ENCODE assay signal across 36 cellular contexts in the genomic region with DNA sequence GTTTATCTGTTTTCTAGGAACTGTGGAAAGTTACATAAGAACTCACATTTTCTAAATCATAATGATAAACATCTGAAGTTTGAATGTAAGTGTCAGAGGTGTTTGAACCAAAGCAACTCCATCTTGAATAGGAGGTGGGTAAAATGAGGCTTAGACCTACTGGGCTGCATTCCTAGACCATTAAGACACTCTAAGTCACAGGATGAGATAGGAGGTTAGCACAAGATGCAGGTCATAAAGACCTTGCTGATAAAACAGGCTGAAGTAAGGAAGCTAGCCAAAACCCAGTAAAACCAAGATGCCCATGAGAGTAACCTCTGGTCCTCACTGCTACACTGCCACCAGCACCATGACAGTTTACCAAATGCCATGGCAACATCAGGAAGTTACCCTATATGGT.
DNase-seq lines count a peak whose midpoint lies in the region; ATAC-seq, FAIRE-seq and TF ChIP-seq lines count a peak whose summit lies in the region.
"Had no signal": no experiment of that assay in that cellular context is flagged by ENCODE, and none has a peak within 500 bp of the region (broad histone marks: within the 10 kb centered on the region; RNA-seq: fewer than 3 reads in every experiment).

No MANE protein-coding gene starts in this region.

- H3K36me3 Mint-ChIP-seq in memory B cell, result peaks cover 41% of the 10 kb centered on the region

- H3K9me1 ChIP-seq in K562 (ENCODE audit: control insufficient read depth, insufficient read depth, low read length), result no peaks in the 10 kb centered on the region

- no peak overlapping the region for H2BK15ac ChIP-seq in mesendoderm (replicated peaks; ENCODE audit: low read depth)
- no peak overlapping the region for H2BK15ac ChIP-seq in mesenchymal stem cell (ENCODE audit: low read depth, poor library complexity, severe bottlenecking)

- H4K20me1 ChIP-seq in K562 (replicated peaks; ENCODE audit: control insufficient read depth, insufficient read depth, low read length), result no peaks in the 10 kb centered on the region
- H4K20me1 ChIP-seq: BLaER1; BLaER1 treated with 17β-estradiol and CSF1 and Interleukin-3, amounts not matched to agents 10 nM and 100 nM had no signal

- H3K27me3 Mint-ChIP-seq in memory B cell, result no peaks in the 10 kb centered on the region
- H3K27me3 Mint-ChIP-seq: B cell; CD4-positive, alpha-beta memory T cell; CD4-positive, alpha-beta T cell; CD4-positive, CD25-positive, alpha-beta regulatory T cell; CD8-positive, alpha-beta memory T cell had no signal

- H3K4me1 Mint-ChIP-seq in memory B cell, result no peaks in the 10 kb centered on the region
- H3K4me1 Mint-ChIP-seq: B cell, CD14-positive monocyte had no signal

- H4K91ac ChIP-seq in mesenchymal stem cell (ENCODE audit: low read length), result no peak overlapping the region

- H3K14ac ChIP-seq in mesenchymal stem cell (ENCODE audit: low read length in 2 of 2), result no peak overlapping the region

- H3K36me3 ChIP-seq in K562 (ENCODE audit: control insufficient read depth, insufficient read depth, low read length) (no peaks in the 10 kb centered on the region), mesendoderm (ENCODE audit: control insufficient read depth, insufficient read depth, low read length) (no peaks in the 10 kb centered on the region), mesenchymal stem cell (ENCODE audit: control insufficient read depth in 1 of 2, insufficient read depth in 2 of 2, low read depth in 1 of 2, low read length in 2 of 2) (peaks cover 0 to 11% of the 10 kb centered on the region in 2 experiments), esophagus squamous epithelium (peaks cover 0 to 18% (median 0%) of the 10 kb centered on the region in 3 donors)
- H3K36me3 ChIP-seq: BE2C had no signal

- H3K18ac ChIP-seq in mesendoderm (ENCODE audit: low read length), result no peak overlapping the region
- no peak overlapping the region for H3K18ac ChIP-seq in mesenchymal stem cell (ENCODE audit: low read depth in 1 of 2, low read length in 2 of 2)

- DNase-seq in NCI-H226 (peak; percentile 12), K562 (ENCODE audit: extremely low read depth in 1 of 4, low spot score in 3 of 4) (no peak), memory B cell (ENCODE audit: low spot score in 2 of 2) (no peak), mesendoderm (peak; percentile 51), mesenchymal stem cell (no peak), esophagus squamous epithelium (lab: John Stamatoyannopoulos, UW) (no peak), NCI-H446 treated with DMSO at 0.1 percent for 48 hours (lab: John Stamatoyannopoulos, UW) (no peak)
- DNase-seq: 8988T; ACHN; AML-193; BE2C; C1 segment of cervical spinal cord; Caco-2; Calu3; CD4-positive, alpha-beta memory T cell; CD4-positive, alpha-beta T cell; CD4-positive, CD25-positive, alpha-beta regulatory T cell; CD8-positive, alpha-beta memory T cell; CD8-positive, alpha-beta T cell; COR-L47; DMS 273 treated with DMSO at 0.1 percent for 48 hours; DMS153; DMS53; DMS79; DMS79 treated with DMSO at 0.1 percent for 48 hours; DND-41; EL had no signal

- no peak overlapping the region for H2BK12ac ChIP-seq in mesenchymal stem cell (ENCODE audit: low read length in 2 of 2)

- H3K4me3 ChIP-seq in K562, result no peak overlapping the region
- H3K4me3 ChIP-seq in mesendoderm (ENCODE audit: low read length), result no peak overlapping the region
- H3K4me3 ChIP-seq in mesenchymal stem cell (ENCODE audit: insufficient read depth in 1 of 2, low read depth in 1 of 2, low read length in 2 of 2), result no peak overlapping the region
- no peak overlapping the region for H3K4me3 ChIP-seq in esophagus squamous epithelium
- H3K4me3 ChIP-seq: A549; BLaER1; BLaER1 treated with 17β-estradiol and CSF1 and Interleukin-3, amounts not matched to agents 10 nM and 100 nM had no signal

- H3K4me2 ChIP-seq in K562 (ENCODE audit: insufficient read depth, low read length) (no peak overlapping the region), mesendoderm (ENCODE audit: low read length) (no peak overlapping the region), mesenchymal stem cell (ENCODE audit: low read length, poor library complexity, severe bottlenecking) (no peak overlapping the region)
- H3K4me2 ChIP-seq: A549; BLaER1; BLaER1 treated with 17β-estradiol and CSF1 and Interleukin-3, amounts not matched to agents 10 nM and 100 nM had no signal

- H2AK5ac ChIP-seq in mesendoderm (ENCODE audit: low read length), result no peak overlapping the region
- H2AK5ac ChIP-seq in mesenchymal stem cell (ENCODE audit: low read length, severe bottlenecking), result no peak overlapping the region

- intact Hi-C loops in K562 (cut with micrococcal nuclease), result no loop called here
- intact Hi-C loops in esophagus squamous epithelium (cut with DNase I), result no loop called here

- H2AFZ ChIP-seq in K562 (ENCODE audit: low read depth, low read length), result no peak overlapping the region
- H2AFZ ChIP-seq in mesenchymal stem cell (ENCODE audit: low read depth, low read length), result no peak overlapping the region

- H3K9me3 ChIP-seq in K562 (replicated peaks; ENCODE audit: control insufficient read depth, insufficient read depth, low read depth, low read length), result no peaks in the 10 kb centered on the region
- H3K9me3 ChIP-seq in mesenchymal stem cell (ENCODE audit: control insufficient read depth, low read length), result no peaks in the 10 kb centered on the region
- no peaks in the 10 kb centered on the region for H3K9me3 ChIP-seq in esophagus squamous epithelium
- H3K9me3 ChIP-seq: A549, BE2C, Caco-2 had no signal

- H3K9me3 Mint-ChIP-seq in memory B cell, result no peaks in the 10 kb centered on the region
- H3K9me3 Mint-ChIP-seq: CD8-positive, alpha-beta memory T cell; CD8-positive, alpha-beta T cell had no signal

- no TSS peak for BruUV-seq in K562 (replicated peaks; lab: Mats Ljungman, UMichigan)

- no peak overlapping the region for H4K8ac ChIP-seq in mesendoderm (ENCODE audit: low read depth, low read length)
- H4K8ac ChIP-seq in mesenchymal stem cell (ENCODE audit: low read length), result no peak overlapping the region

- CTCF ChIA-PET in K562 (lab: Yijun Ruan, JAX; ENCODE audit: low intra/inter-chr PET ratio), result no interaction called here

- H2BK120ac ChIP-seq in mesendoderm (ENCODE audit: low read depth, low read length) (no peak overlapping the region), mesenchymal stem cell (ENCODE audit: low read depth, low read length) (no peak overlapping the region)

- peak overlapping the region; percentile 50 for H3K27ac Mint-ChIP-seq in memory B cell
- H3K27ac Mint-ChIP-seq: B cell; CD14-positive monocyte; CD4-positive, alpha-beta memory T cell; CD4-positive, alpha-beta T cell; CD4-positive, CD25-positive, alpha-beta regulatory T cell; CD8-positive, alpha-beta T cell had no signal

- FAIRE-seq in K562 (lab: Jason Lieb, UNC), result no peak
- FAIRE-seq: A549, D721Med had no signal

- TF ChIP-seq CTCF in K562 (IDR thresholded peaks at IDR 0.05 in 2 of 3, conservative IDR thresholded peaks at IDR 0.05 in 1 of 3; ENCODE audit: insufficient read depth in 2 of 3, low read depth in 1 of 3, low read length in 3 of 3) (no peak), esophagus squamous epithelium (IDR thresholded peaks at IDR 0.05) (no peak)

- no peak overlapping the region for H3K56ac ChIP-seq in mesendoderm (ENCODE audit: low read length)

- no peaks in the 10 kb centered on the region for H3K79me1 ChIP-seq in mesendoderm (ENCODE audit: low read length)
- H3K79me1 ChIP-seq in mesenchymal stem cell (replicated peaks; ENCODE audit: low read length, poor library complexity, severe bottlenecking), result no peaks in the 10 kb centered on the region

- no peak overlapping the region for H4K5ac ChIP-seq in mesendoderm (ENCODE audit: low read length)

- H3K4ac ChIP-seq in mesendoderm (ENCODE audit: low read depth, low read length) (no peak overlapping the region), mesenchymal stem cell (ENCODE audit: low read depth in 1 of 2, low read length in 2 of 2) (no peak overlapping the region)

- POLR2A ChIA-PET in K562 (lab: Yijun Ruan, JAX), result no interaction called here

- H3K27me3 ChIP-seq in K562 (ENCODE audit: control insufficient read depth in 2 of 2, insufficient read depth in 2 of 2, low read length in 2 of 2), result no peaks in the 10 kb centered on the region
- H3K27me3 ChIP-seq in mesendoderm (ENCODE audit: insufficient read depth, low read length, poor library complexity), result no peaks in the 10 kb centered on the region
- H3K27me3 ChIP-seq in mesenchymal stem cell (ENCODE audit: control insufficient read depth in 1 of 2, insufficient read depth in 1 of 2, low read length in 2 of 2), result no peaks in the 10 kb centered on the region
- H3K27me3 ChIP-seq in esophagus squamous epithelium, result no peaks in the 10 kb centered on the region
- H3K27me3 ChIP-seq: BE2C; BLaER1; BLaER1 treated with 17β-estradiol and CSF1 and Interleukin-3, amounts not matched to agents 10 nM and 100 nM had no signal

- no peak for TF ChIP-seq POLR2A in K562 (conservative IDR thresholded peaks at IDR 0.05)
- no peak for TF ChIP-seq POLR2A in esophagus squamous epithelium (IDR thresholded peaks at IDR 0.05)

- no peak for TF ChIP-seq RAD21 in K562 (CRISPR knock-in tag; conservative IDR thresholded peaks at IDR 0.05 in 1 of 2, IDR thresholded peaks at IDR 0.05 in 1 of 2)

- H3K23ac ChIP-seq in mesendoderm (ENCODE audit: low read length) (no peak overlapping the region), mesenchymal stem cell (ENCODE audit: low read length in 2 of 2) (no peak overlapping the region)

- in situ Hi-C loops in K562 (cut with MboI), result no loop called here

- H3K4me1 ChIP-seq in K562 (replicated peaks in 1 of 2; ENCODE audit: control insufficient read depth in 2 of 2, insufficient read depth in 2 of 2, low read length in 2 of 2) (no peaks in the 10 kb centered on the region), mesendoderm (ENCODE audit: control insufficient read depth, low read depth, low read length) (peaks cover 2% of the 10 kb centered on the region), mesenchymal stem cell (ENCODE audit: control insufficient read depth, insufficient read depth, low read depth, low read length) (peaks cover 1% of the 10 kb centered on the region), esophagus squamous epithelium (peaks cover 0 to 7% (median 0%) of the 10 kb centered on the region in 3 donors)
- H3K4me1 ChIP-seq: A549; BE2C; BLaER1; BLaER1 treated with 17β-estradiol and CSF1 and Interleukin-3, amounts not matched to agents 10 nM and 100 nM had no signal

- no peak for ATAC-seq in K562
- no peak for ATAC-seq in memory B cell (ENCODE audit: low read depth)
- no peak for ATAC-seq in GM21619 (IDR thresholded peaks at IDR 0.05; ENCODE audit: unreplicated experiment)
- ATAC-seq: A549; CD8-positive, alpha-beta T cell had no signal

- H3K9ac ChIP-seq in K562 (ENCODE audit: insufficient read depth in 1 of 2, low read depth in 2 of 2, low read length in 2 of 2) (no peak overlapping the region), mesendoderm (ENCODE audit: low read length) (no peak overlapping the region), mesenchymal stem cell (ENCODE audit: low read length) (no peak overlapping the region)
- H3K9ac ChIP-seq: BLaER1; BLaER1 treated with 17β-estradiol and CSF1 and Interleukin-3, amounts not matched to agents 10 nM and 100 nM had no signal

- no peak overlapping the region for H3K27ac ChIP-seq in K562 (ENCODE audit: extremely low read depth, low read depth, low read length)
- no peak overlapping the region for H3K27ac ChIP-seq in mesendoderm (ENCODE audit: low read depth, low read length)
- H3K27ac ChIP-seq in mesenchymal stem cell (ENCODE audit: low read length, poor library complexity, severe bottlenecking), result no peak overlapping the region
- H3K27ac ChIP-seq in esophagus squamous epithelium, result no peak overlapping the region
- H3K27ac ChIP-seq: 22Rv1; A549; BLaER1; BLaER1 treated with 17β-estradiol and CSF1 and Interleukin-3, amounts not matched to agents 10 nM and 100 nM; C4-2B had no signal

- no peak overlapping the region for H3K4me3 Mint-ChIP-seq in memory B cell
- H3K4me3 Mint-ChIP-seq: B cell; CD14-positive monocyte; CD4-positive, alpha-beta memory T cell; CD4-positive, alpha-beta T cell; CD4-positive, CD25-positive, alpha-beta regulatory T cell; CD8-positive, alpha-beta memory T cell; CD8-positive, alpha-beta T cell had no signal

- no peak for TF ChIP-seq EP300 in K562 (IDR thresholded peaks at IDR 0.05; ENCODE audit: low read length)

- H3K79me2 ChIP-seq in K562 (ENCODE audit: control insufficient read depth, insufficient read depth, low read length) (no peaks in the 10 kb centered on the region), mesendoderm (ENCODE audit: control insufficient read depth, insufficient read depth, low read length) (no peaks in the 10 kb centered on the region)

- H2BK5ac ChIP-seq in mesendoderm (ENCODE audit: low read length) (no peak overlapping the region), mesenchymal stem cell (ENCODE audit: low read depth, low read length, poor library complexity, severe bottlenecking) (no peak overlapping the region)

Comparison
In these comparisons a context has a peak if more than half of its experiments do, and no peak if none do; other contexts are left out.
1. DNase-seq: peak in NCI-H226 (single experiment) and mesendoderm (single experiment); none in K562 (0 of 4), memory B cell (0 of 2), mesenchymal stem cell (single experiment), esophagus squamous epithelium (single experiment) and NCI-H446 treated with DMSO at 0.1 percent for 48 hours (single experiment).